ENCODE assay signal across 1 cellular context in the genomic region with DNA sequence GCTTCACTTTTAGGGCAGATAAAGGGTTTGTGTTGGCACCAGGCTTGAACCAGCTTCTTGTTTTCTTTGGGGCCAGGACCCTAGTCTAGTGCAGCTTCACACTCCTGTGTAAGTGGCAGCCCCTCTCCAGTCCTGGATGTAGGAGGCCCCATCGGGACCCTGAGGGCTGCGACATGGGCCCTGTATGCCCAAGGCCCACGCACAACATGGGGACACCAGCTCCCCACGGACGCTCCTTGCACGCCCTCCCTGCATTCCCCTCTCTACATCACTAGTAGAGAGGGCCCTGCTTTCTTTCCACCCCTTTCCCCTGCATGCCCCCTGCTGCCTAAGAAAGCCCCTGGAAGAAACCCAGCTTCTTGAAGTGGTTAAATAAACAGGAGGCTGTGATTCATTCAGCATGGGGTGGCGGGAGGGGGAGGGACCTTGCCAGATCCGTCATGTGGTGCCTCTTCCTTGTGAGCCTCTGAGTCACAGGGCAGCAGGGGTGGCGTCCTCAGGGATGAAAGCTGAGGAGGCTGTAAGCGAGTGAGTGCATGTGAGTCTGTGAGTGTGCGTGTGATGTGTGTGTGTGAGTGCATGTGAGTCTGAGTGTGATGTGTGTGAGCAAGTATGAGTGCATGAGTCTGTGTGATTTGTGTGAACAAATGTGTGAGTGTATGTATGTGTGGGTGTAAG.
TF ChIP-seq lines count a peak whose summit lies in the region.

No MANE protein-coding gene starts in this region.

TF ChIP-seq in GM23338, 12 proteins besides CTCF, POLR2A, EP300 and RAD21 (continued from another document):
- no peak for TF ChIP-seq CREB1 (CRISPR knock-in tag; IDR thresholded peaks at IDR 0.05; ENCODE audit: low read depth)
